In genomic region chr21:43921979-43922945, GRCh38 we compare ENCODE assay signal across 1 cellular context.
TF ChIP-seq lines count a peak whose summit lies in the region.

No MANE protein-coding gene starts in this region.

TF ChIP-seq in K562, 482 proteins besides CTCF, POLR2A, EP300 and RAD21 (continued from another document and continues in another):
- TF ChIP-seq CLOCK (CRISPR knock-in tag; IDR thresholded peaks at IDR 0.05; ENCODE audit: borderline replicate concordance) = no peak
- no peak for TF ChIP-seq ZKSCAN3 (CRISPR knock-in tag; IDR thresholded peaks at IDR 0.05)
- TF ChIP-seq PHF21A (IDR thresholded peaks at IDR 0.05; ENCODE audit: borderline replicate concordance, low read depth) = 0 out of 2 replicates have a peak, but pooled peaks have one; percentile 30
- no peak for TF ChIP-seq ZNF41 (CRISPR knock-in tag; conservative IDR thresholded peaks at IDR 0.05)
- TF ChIP-seq IRF1 (CRISPR knock-in tag; IDR thresholded peaks at IDR 0.05; ENCODE audit: borderline replicate concordance) = no peak
- TF ChIP-seq ZBTB43 (CRISPR knock-in tag; IDR thresholded peaks at IDR 0.05) = no peak
- TF ChIP-seq CEBPZ (IDR thresholded peaks at IDR 0.05; ENCODE audit: borderline replicate concordance, low read depth, low read length) = no peak
- peak; percentile 16; the same call in 1 of the 2 replicates for TF ChIP-seq ZC3H11A (IDR thresholded peaks at IDR 0.05; ENCODE audit: low read depth, low read length)
- TF ChIP-seq SMC3 (conservative IDR thresholded peaks at IDR 0.05; ENCODE audit: insufficient read depth, low read depth, low read length) = 0 out of 2 replicates have a peak, but pooled peaks have one; percentile 4
- no peak for TF ChIP-seq PHB2 (IDR thresholded peaks at IDR 0.05; ENCODE audit: low read depth)
- TF ChIP-seq E2F6 (IDR thresholded peaks at IDR 0.05; ENCODE audit: borderline replicate concordance in 1 of 2, extremely low read depth in 1 of 2, insufficient read depth in 1 of 2, insufficient read length in 1 of 2, low read depth in 1 of 2, low read length in 1 of 2, poor library complexity in 1 of 2, severe bottlenecking in 1 of 2) = peak; percentile 91 to 95
- peak; percentile 91 for TF ChIP-seq ATF6 (CRISPR knock-in tag; IDR thresholded peaks at IDR 0.05)
- TF ChIP-seq SOX6 (IDR thresholded peaks at IDR 0.05) = peak; percentile 83
- no peak for TF ChIP-seq ZNF274 (IDR thresholded peaks at IDR 0.05; ENCODE audit: borderline replicate concordance, low read depth, low read length)
- peak; percentile 50 for TF ChIP-seq NFIC (IDR thresholded peaks at IDR 0.05)
- TF ChIP-seq PTBP1 (IDR thresholded peaks at IDR 0.05; ENCODE audit: low read depth, low read length) = 0 out of 2 replicates have a peak, but pooled peaks have one; percentile 62
- no peak for TF ChIP-seq CBX8 (IDR thresholded peaks at IDR 0.05; ENCODE audit: borderline replicate concordance, extremely low read depth, low read depth, low read length, poor library complexity, severe bottlenecking)
- no peak for TF ChIP-seq ZNF347 (CRISPR knock-in tag; IDR thresholded peaks at IDR 0.05; ENCODE audit: low read depth)
- TF ChIP-seq NEUROD1 (IDR thresholded peaks at IDR 0.05; ENCODE audit: borderline replicate concordance, low read depth, low read length, partially characterized antibody) = peak; percentile 81
- TF ChIP-seq KLF13 (tag; IDR thresholded peaks at IDR 0.05; ENCODE audit: borderline replicate concordance, low read depth) = no peak
- no peak for TF ChIP-seq FOXK1 (CRISPR knock-in tag; IDR thresholded peaks at IDR 0.05; ENCODE audit: borderline replicate concordance)
- TF ChIP-seq CUX1 (CRISPR knock-in tag; IDR thresholded peaks at IDR 0.05) = peak; percentile 91
- TF ChIP-seq MLX (CRISPR knock-in tag; conservative IDR thresholded peaks at IDR 0.05) = no peak
- TF ChIP-seq SMARCE1 (IDR thresholded peaks at IDR 0.05) = peak; percentile 94
- TF ChIP-seq RBM14 (IDR thresholded peaks at IDR 0.05; ENCODE audit: borderline replicate concordance, insufficient read depth, low read depth, low read length) = no peak
- no peak for TF ChIP-seq THAP7 (CRISPR knock-in tag; IDR thresholded peaks at IDR 0.05)
- TF ChIP-seq ZC3H4 (CRISPR knock-in tag; IDR thresholded peaks at IDR 0.05; ENCODE audit: borderline replicate concordance) = no peak
- no peak for TF ChIP-seq HDGF (IDR thresholded peaks at IDR 0.05)
- TF ChIP-seq ZNF140 (CRISPR knock-in tag; IDR thresholded peaks at IDR 0.05) = no peak
- TF ChIP-seq FOSL1 (tag; conservative IDR thresholded peaks at IDR 0.05) = peak; percentile 96
- TF ChIP-seq ZNF830 (CRISPR knock-in tag; IDR thresholded peaks at IDR 0.05) = no peak
- TF ChIP-seq FOXA1 (IDR thresholded peaks at IDR 0.05; ENCODE audit: borderline replicate concordance) = no peak
- TF ChIP-seq ZNF197 (CRISPR knock-in tag; IDR thresholded peaks at IDR 0.05; ENCODE audit: low read depth) = no peak
- TF ChIP-seq ZNF57 (CRISPR knock-in tag; IDR thresholded peaks at IDR 0.05) = no peak
- no peak for TF ChIP-seq ZNF764 (CRISPR knock-in tag; IDR thresholded peaks at IDR 0.05; ENCODE audit: low read depth)
- TF ChIP-seq ASH1L (IDR thresholded peaks at IDR 0.05; ENCODE audit: borderline replicate concordance, low read depth, partially characterized antibody) = peak; percentile 41
- 0 out of 2 replicates have a peak, but pooled peaks have one; percentile 40 for TF ChIP-seq NFXL1 (CRISPR knock-in tag; IDR thresholded peaks at IDR 0.05)
- TF ChIP-seq KAT8 (IDR thresholded peaks at IDR 0.05; ENCODE audit: low read depth) = no peak
- 0 out of 2 replicates have a peak, but pooled peaks have one; percentile 28 for TF ChIP-seq CREB3 (tag; conservative IDR thresholded peaks at IDR 0.05; ENCODE audit: low read depth)
- TF ChIP-seq TBP (optimal IDR thresholded peaks at IDR 0.05; ENCODE audit: low read depth, low read length) = no peak
- TF ChIP-seq XRCC4 (IDR thresholded peaks at IDR 0.05; ENCODE audit: extremely low read depth, insufficient read depth, insufficient read length) = no peak
- TF ChIP-seq TFAM (CRISPR knock-in tag; conservative IDR thresholded peaks at IDR 0.05) = no peak
- no peak for TF ChIP-seq POLR3A (IDR thresholded peaks at IDR 0.05; ENCODE audit: borderline replicate concordance, extremely low read depth, insufficient read depth, insufficient read length)
- TF ChIP-seq MED1 (CRISPR knock-in tag; IDR thresholded peaks at IDR 0.05; ENCODE audit: borderline replicate concordance) = no peak
- no peak for TF ChIP-seq ZNF384 (IDR thresholded peaks at IDR 0.05; ENCODE audit: low read depth, low read length)
- no peak; the same call in 1 of the 2 replicates for TF ChIP-seq NCOR1 (IDR thresholded peaks at IDR 0.05)
